17 cellular contexts compared by ENCODE assay signal in genomic region chr7:66669088-66669487, GRCh38. TPM values are rescaled to one million over a fixed set of nuclear protein-coding genes. Genes with fewer than 3 reads are reported as not detected.
DNase-seq lines count a peak whose midpoint lies in the region; ATAC-seq and TF ChIP-seq lines count a peak whose summit lies in the region.
"Had no signal": no experiment of that assay in that cellular context is flagged by ENCODE, and none has a peak within 500 bp of the region (broad histone marks: within the 10 kb centered on the region; RNA-seq: fewer than 3 reads in every experiment).

No MANE protein-coding gene starts in this region.

- H3K23ac ChIP-seq in H9 (ENCODE audit: insufficient read length, low read depth, low read length), result no peak overlapping the region

- DNase-seq in H9, result no peak
- DNase-seq in caudate nucleus (lab: John Stamatoyannopoulos, UW), result peak in 59 of 61 donors; percentile 8 to 84 (median 71)
- no peak for DNase-seq in hepatocyte (ENCODE audit: low spot score)
- peak; percentile 89 for DNase-seq in putamen (ENCODE audit: low spot score)
- DNase-seq in kidney glomerular epithelial cell (lab: John Stamatoyannopoulos, UW), result no peak
- DNase-seq in NCI-H526 (lab: John Stamatoyannopoulos, UW), result no peak
- DNase-seq in activated naive CD4-positive, alpha-beta T cell treated with Interleukin-2 at 50 U/mL for 16 hours, result no peak
- DNase-seq: activated effector memory CD4-positive, alpha-beta T cell treated with anti-CD3 and anti-CD28 coated beads, Interleukin-2, amount 50 U/mL, for 16 hours; gastrocnemius medialis; NCI-H187; NCI-H510A; SIG-M5; stimulated activated CD4-positive, alpha-beta T cell treated with anti-CD3 and anti-CD28 coated beads, Interleukin-1b, Interleukin-23, amount 100 ng/mL, for 48 hours; T-helper 2 cell; uterus had no signal

- H3K4ac ChIP-seq in H9 (ENCODE audit: low read depth, low read length), result no peak overlapping the region

- no peaks in the 10 kb centered on the region for H3K79me1 ChIP-seq in H9 (ENCODE audit: insufficient read depth, low read depth, low read length, poor library complexity, severe bottlenecking)

- H3K27ac ChIP-seq in H9 (ENCODE audit: insufficient read length, low read depth, low read length) (no peak overlapping the region), caudate nucleus (ENCODE audit: low read depth, low read length) (peak overlapping the region; percentile 98), hepatocyte (peak overlapping the region; percentile 67)
- H3K27ac ChIP-seq: gastrocnemius medialis, right lobe of liver, uterus had no signal

- no peaks in the 10 kb centered on the region; a peak in 1 of 5 replicates for H3K9me3 Mint-ChIP-seq in H9

- peak overlapping the region in 2 of 3 experiments; percentile 72 to 87; a peak in 4 of 7 replicates for H3K27ac Mint-ChIP-seq in H9

- H3K4me1 ChIP-seq in H9 (ENCODE audit: insufficient read depth, low read length), result no peaks in the 10 kb centered on the region
- no peaks in the 10 kb centered on the region for H3K4me1 ChIP-seq in hepatocyte (ENCODE audit: insufficient read depth)
- H3K4me1 ChIP-seq: gastrocnemius medialis, right lobe of liver, uterus had no signal

- H3K4me3 Mint-ChIP-seq in H9, result no peak overlapping the region

- no peak overlapping the region for H3T11ph ChIP-seq in H9 (ENCODE audit: low read length)

- H3K4me2 ChIP-seq in H9 (ENCODE audit: insufficient read depth, insufficient read length, low read length) (no peak overlapping the region), hepatocyte (no peak overlapping the region)

- H3K56ac ChIP-seq in H9 (ENCODE audit: insufficient read length, low read depth, low read length), result no peak overlapping the region

- no peaks in the 10 kb centered on the region for H3K9me2 ChIP-seq in hepatocyte (replicated peaks; ENCODE audit: insufficient read depth)

- no peak overlapping the region for H4K91ac ChIP-seq in H9 (ENCODE audit: insufficient read length, low read depth, low read length)

- H4K5ac ChIP-seq in H9 (ENCODE audit: insufficient read length, low read depth, low read length), result no peak overlapping the region

- H3K9me3 ChIP-seq in H9 (ENCODE audit: control insufficient read depth, low read depth, low read length) (no peaks in the 10 kb centered on the region), hepatocyte (ENCODE audit: low read depth) (no peaks in the 10 kb centered on the region)
- H3K9me3 ChIP-seq: gastrocnemius medialis, right lobe of liver, uterus had no signal

- H2BK12ac ChIP-seq in H9 (ENCODE audit: insufficient read length, low read depth, low read length), result no peak overlapping the region

- H3K4me1 Mint-ChIP-seq in H9, result peaks cover 0 to 4% of the 10 kb centered on the region in 2 experiments; a peak in 2 of 4 replicates

- H3K79me2 ChIP-seq in H9 (ENCODE audit: insufficient read depth, low read length), result peaks cover under 1% of the 10 kb centered on the region; the same call in 1 of the 2 replicates
- peaks cover 12% of the 10 kb centered on the region for H3K79me2 ChIP-seq in hepatocyte

- H2BK5ac ChIP-seq in H9 (ENCODE audit: insufficient read length, low read length), result no peak overlapping the region

- TF ChIP-seq CTCF in H9 (conservative IDR thresholded peaks at IDR 0.05) (no peak), hepatocyte (IDR thresholded peaks at IDR 0.05; ENCODE audit: poor library complexity) (no peak)

- no peak overlapping the region for H3K18ac ChIP-seq in H9 (ENCODE audit: insufficient read length, low read depth, low read length)

- H3K23me2 ChIP-seq in H9 (ENCODE audit: insufficient read length, low read depth, low read length, poor library complexity, severe bottlenecking), result no peaks in the 10 kb centered on the region

- no peaks in the 10 kb centered on the region for H3K36me3 ChIP-seq in hepatocyte (replicated peaks; ENCODE audit: insufficient read depth, low read depth)
- H3K36me3 ChIP-seq: gastrocnemius medialis, right lobe of liver, uterus had no signal

- no peak overlapping the region for H3K4me3 ChIP-seq in hepatocyte
- H3K4me3 ChIP-seq: gastrocnemius medialis, right lobe of liver, uterus had no signal

- no peak overlapping the region for H4K8ac ChIP-seq in H9 (replicated peaks; ENCODE audit: insufficient read length, low read depth, low read length)

- H3K9ac ChIP-seq in H9 (ENCODE audit: extremely low read depth, insufficient read length, low read length), result no peak overlapping the region

- H2BK20ac ChIP-seq in H9 (ENCODE audit: low read depth, low read length, poor library complexity, severe bottlenecking), result no peak overlapping the region

- H3K27me3 Mint-ChIP-seq in H9 (ENCODE audit: low read depth), result no peaks in the 10 kb centered on the region

- H2BK15ac ChIP-seq in H9 (ENCODE audit: low read depth, low read length), result no peak overlapping the region

- H2BK120ac ChIP-seq in H9 (ENCODE audit: low read depth, low read length, poor library complexity, severe bottlenecking), result no peak overlapping the region

- peaks cover 8 to 15% (median 12%) of the 10 kb centered on the region in 3 experiments; a peak in 6 of 7 replicates for H3K36me3 Mint-ChIP-seq in H9 (ENCODE audit: insufficient read depth in 1 of 3, low read depth in 3 of 3)

- H2AFZ ChIP-seq in H9 (ENCODE audit: low read length), result no peak overlapping the region
- H2AFZ ChIP-seq in hepatocyte, result no peak overlapping the region

- H3K14ac ChIP-seq in H9 (ENCODE audit: insufficient read depth, low read length), result no peak overlapping the region; the same call in 1 of the 2 replicates

- ATAC-seq in HG03095 (IDR thresholded peaks at IDR 0.05; ENCODE audit: unreplicated experiment), result no peak
- ATAC-seq: gastrocnemius medialis, right lobe of liver had no signal

- H3K27me3 ChIP-seq in H9 (ENCODE audit: insufficient read depth, low read length) (no peaks in the 10 kb centered on the region), hepatocyte (no peaks in the 10 kb centered on the region)
- H3K27me3 ChIP-seq: gastrocnemius medialis, right lobe of liver, uterus had no signal

- no CpG with 5 or more reads among the region's 7 CpGs for WGBS in H9 (ENCODE audit: extremely low coverage, insufficient read length, low lambda C conversion rate)
- 83% methylated on average over 6 of the region's 7 CpGs for WGBS in hepatocyte (ENCODE audit: low lambda C conversion rate, missing lambda C conversion rate)

- no peak overlapping the region for H2AK5ac ChIP-seq in H9 (ENCODE audit: insufficient read length, low read length)

- no peaks in the 10 kb centered on the region for H4K20me1 ChIP-seq in H9 (ENCODE audit: control insufficient read depth, insufficient read depth, insufficient read length)
- H4K20me1 ChIP-seq in hepatocyte (ENCODE audit: insufficient read depth, poor library complexity, severe bottlenecking), result peaks cover 5% of the 10 kb centered on the region

RNA-seq across cellular contexts. Expression of gene KCTD7, which starts 40.4 kb away (rescaled TPM):
- total RNA-seq in H9 (2021), result 8.9 and 10.0 TPM in 2 replicates
- total RNA-seq in hepatocyte, result 9.4 and 15.9 TPM in 2 replicates
- 6.9 and 7.2 TPM in 2 replicates for polyA plus RNA-seq in hepatocyte

Comparison
In these comparisons a context has a peak if more than half of its experiments do, and no peak if none do; other contexts are left out.
1. DNase-seq: peak in caudate nucleus (59 of 61) and putamen (single experiment); none in H9 (single experiment), hepatocyte (single experiment), kidney glomerular epithelial cell (single experiment), NCI-H526 (0 of 2) and activated naive CD4-positive, alpha-beta T cell treated with Interleukin-2 at 50 U/mL for 16 hours (single experiment).